24 cellular contexts compared by ENCODE assay signal in genomic region chr18:62091487-62092120, GRCh38.
"Had no signal": no experiment of that assay in that cellular context is flagged by ENCODE, and none has a peak within 500 bp of the region (broad histone marks: within the 10 kb centered on the region; RNA-seq: fewer than 3 reads in every experiment).

No MANE protein-coding gene starts in this region.

- H3K27ac ChIP-seq: prostate gland, right atrium auricular region, upper lobe of right lung had no signal

- H3K4me1 Mint-ChIP-seq: brain had no signal

- H3K4me3 Mint-ChIP-seq: activated naive CD4-positive, alpha-beta T cell treated with anti-CD3 and anti-CD28 coated beads, Interleukin-2, amount 10 ng/mL, durations not matched to agents 7 days and 5 days; brain; dendritic cell treated with granulocyte-macrophage colony-stimulating factor and Interleukin-4, amounts not matched to agents 40 ng/mL and 50 ng/mL, for 4 days; naive thymus-derived CD8-positive, alpha-beta T cell had no signal

- DNase-seq: activated CD4-positive, alpha-beta T cell treated with anti-CD3 and anti-CD28 coated beads for 4 hours; activated CD4-positive, alpha-beta T cell treated with anti-CD3 and anti-CD28 coated beads, Interleukin-2, amount 50 U/mL, for 48 hours; activated CD4-positive, CD25-positive, alpha-beta regulatory T cell; activated naive CD4-positive, alpha-beta T cell treated with anti-CD3 and anti-CD28 coated beads, Interleukin-2, amount 10 ng/mL, durations not matched to agents 7 days and 5 days; activated T-cell treated with anti-CD3 and anti-CD28 coated beads, Interleukin-2, amount 50 U/mL, for 48 hours; caudate nucleus; effector CD8-positive, alpha-beta T cell; head of caudate nucleus; hypothalamus; islet precursor cell; left colon; naive thymus-derived CD8-positive, alpha-beta T cell; stimulated activated CD4-positive, alpha-beta T cell treated with anti-CD3 and anti-CD28 coated beads, Interleukin-12 subunit alpha, Interleukin-12 subunit beta, amount 100 ng/mL, for 4 hours; stimulated activated CD4-positive, alpha-beta T cell treated with anti-CD3 and anti-CD28 coated beads, Interleukin-4, amount 100 ng/mL, for 4 hours; stimulated activated naive CD8-positive, alpha-beta T cell treated with anti-CD3 and anti-CD28 coated beads, Interleukin-15, Interleukin-2, amounts not matched to agents 100 U/mL and 50 U/mL, for 24 hours; T-helper 1 cell; upper lobe of right lung had no signal

- H3K27me3 Mint-ChIP-seq: activated naive CD4-positive, alpha-beta T cell treated with anti-CD3 and anti-CD28 coated beads, Interleukin-2, amount 10 ng/mL, durations not matched to agents 7 days and 5 days; brain; dendritic cell treated with granulocyte-macrophage colony-stimulating factor and Interleukin-4, amounts not matched to agents 40 ng/mL and 50 ng/mL, for 4 days; naive thymus-derived CD8-positive, alpha-beta T cell had no signal

- H3K9me3 Mint-ChIP-seq: activated naive CD4-positive, alpha-beta T cell treated with anti-CD3 and anti-CD28 coated beads, Interleukin-2, amount 10 ng/mL, durations not matched to agents 7 days and 5 days; brain; dendritic cell treated with granulocyte-macrophage colony-stimulating factor and Interleukin-4, amounts not matched to agents 40 ng/mL and 50 ng/mL, for 4 days; naive thymus-derived CD8-positive, alpha-beta T cell had no signal

- H3K27me3 ChIP-seq: right atrium auricular region, upper lobe of right lung had no signal

- H3K27ac Mint-ChIP-seq: activated naive CD4-positive, alpha-beta T cell treated with anti-CD3 and anti-CD28 coated beads, Interleukin-2, amount 10 ng/mL, durations not matched to agents 7 days and 5 days; brain; dendritic cell treated with granulocyte-macrophage colony-stimulating factor and Interleukin-4, amounts not matched to agents 40 ng/mL and 50 ng/mL, for 4 days had no signal

- H3K9me3 ChIP-seq: prostate gland, right atrium auricular region, upper lobe of right lung had no signal

- FAIRE-seq: TTC549 had no signal

- ATAC-seq: esophagus mucosa; left colon; naive thymus-derived CD8-positive, alpha-beta T cell; stimulated activated naive CD8-positive, alpha-beta T cell treated with anti-CD3 and anti-CD28 coated beads, Interleukin-15, Interleukin-2, amounts not matched to agents 100 U/mL and 50 U/mL, for 24 hours; upper lobe of right lung had no signal

- H3K4me3 ChIP-seq: lung, prostate gland, right atrium auricular region, upper lobe of right lung had no signal

- H3K4me1 ChIP-seq: prostate gland, right atrium auricular region, upper lobe of right lung had no signal

- H3K36me3 ChIP-seq: prostate gland, upper lobe of right lung had no signal
